ENCODE assay signal across 8 cellular contexts in the genomic region with DNA sequence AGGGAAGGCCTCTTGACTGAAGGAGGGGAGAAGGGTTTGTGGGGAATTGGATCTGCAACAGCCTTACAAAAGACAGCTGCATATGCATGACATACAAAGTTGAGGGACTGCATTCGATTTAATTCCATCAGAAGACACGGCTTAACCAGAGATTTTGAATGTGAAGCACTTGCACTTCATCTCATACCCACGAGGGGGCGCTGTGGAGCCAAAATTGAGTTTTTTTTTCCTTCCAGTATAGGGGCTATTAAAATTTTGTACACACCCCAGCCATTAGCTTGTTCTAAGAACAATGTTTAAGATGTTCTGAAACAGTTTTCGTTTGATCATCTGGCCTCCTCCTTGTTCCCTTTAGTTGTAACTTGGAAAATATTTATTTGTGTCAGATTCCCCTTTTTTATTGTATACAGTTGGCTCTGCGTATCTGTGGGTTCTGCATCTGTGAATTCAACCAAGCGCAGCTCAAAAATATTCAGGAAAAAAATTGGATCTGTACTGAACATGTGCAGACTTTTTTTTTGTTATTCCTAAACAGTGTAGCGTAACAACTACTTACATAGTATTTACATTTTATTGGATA. TPM values are rescaled to one million over a fixed set of nuclear protein-coding genes. Genes with fewer than 3 reads are reported as not detected.
DNase-seq lines count a peak whose midpoint lies in the region; ATAC-seq, FAIRE-seq and TF ChIP-seq lines count a peak whose summit lies in the region.

No MANE protein-coding gene starts in this region.

- peaks cover 8% of the 10 kb centered on the region for H3K36me3 Mint-ChIP-seq in activated CD4-positive, alpha-beta T cell treated with anti-CD3 and anti-CD28 coated beads for 36 hours (ENCODE audit: low read depth)

- no peaks in the 10 kb centered on the region for H3K9me3 ChIP-seq in colonic mucosa
- H3K9me3 ChIP-seq in HepG2 (ENCODE audit: low read length): no peaks in the 10 kb centered on the region

- TF ChIP-seq POLR2A in HepG2 (IDR thresholded peaks at IDR 0.05; ENCODE audit: insufficient read depth in 1 of 2, low read depth in 2 of 2, low read length in 2 of 2): no peak

- H3K4me1 Mint-ChIP-seq in activated CD4-positive, alpha-beta T cell treated with anti-CD3 and anti-CD28 coated beads for 36 hours: peaks cover 32% of the 10 kb centered on the region

- H3K4me1 ChIP-seq in colonic mucosa: no peaks in the 10 kb centered on the region
- H3K4me1 ChIP-seq in HepG2 (ENCODE audit: insufficient read depth, low read length): peaks cover 22% of the 10 kb centered on the region

- H3K9ac ChIP-seq in colonic mucosa (ENCODE audit: low read depth in 2 of 2, low read length in 2 of 2): peak overlapping the region in 1 of 2 donors; percentile 89
- peak overlapping the region; percentile 88 for H3K9ac ChIP-seq in HepG2 (ENCODE audit: insufficient read depth, low read depth, low read length)

- H3K27ac ChIP-seq in colonic mucosa (peak overlapping the region; percentile 93), HepG2 (ENCODE audit: extremely low read length, insufficient read depth, low read length) (peak overlapping the region; percentile 88)

- peak overlapping the region; percentile 96 for H3K4me2 ChIP-seq in HepG2 (ENCODE audit: low read depth, low read length)

- 0 out of 2 replicates have a peak, but pooled peaks have one; percentile 7 for TF ChIP-seq RAD21 in HepG2 (CRISPR knock-in tag; IDR thresholded peaks at IDR 0.05)

- intact Hi-C loops in Right ventricle myocardium inferior (cut with DNase I): loop anchor here (2.0 to 10.0 kb wide), 2 partner anchors 195 to 363 kb away; partner anchors contain the start of gene RFC5
- intact Hi-C loops in cardiac septum (cut with DNase I): loop anchor here (5.0 to 10.0 kb wide), 3 partner anchors 241 to 503 kb away; partner anchors contain the start of genes PEBP1 and RFC5
- intact Hi-C loops in activated CD4-positive, alpha-beta T cell treated with anti-CD3 and anti-CD28 coated beads for 36 hours (cut with DNase I, micrococcal nuclease): loop anchor here (2.0 to 10.0 kb wide), 9 partner anchors 211 to 1739 kb away; partner anchors contain the start of genes WSB2 (in 2 of the 2), BICDL1 (in 1 of the 2), KSR2 (in 1 of the 2) and PEBP1 (in 1 of the 2)
- intact Hi-C loops in colonic mucosa (cut with DNase I): loop anchor here (2.0 to 5.0 kb wide), 2 partner anchors 195 to 256 kb away; no protein-coding TSS in a partner anchor
- intact Hi-C loops in HepG2 (cut with micrococcal nuclease; ENCODE audit: unreplicated experiment): no loop called here

- peak; percentile 78 for DNase-seq in Right ventricle myocardium inferior (ENCODE audit: missing footprints)
- DNase-seq in cardiac septum (ENCODE audit: low spot score): no peak
- DNase-seq in NCI-H2227 treated with DMSO at 0.1 percent for 48 hours (lab: John Stamatoyannopoulos, UW): peak; percentile 74
- DNase-seq in activated CD4-positive, alpha-beta T cell treated with anti-CD3 and anti-CD28 coated beads for 36 hours: peak; percentile 83
- DNase-seq in colonic mucosa: peak; percentile 76
- peak; percentile 36 for DNase-seq in HepG2 (ENCODE audit: low spot score)
- DNase-seq in stimulated activated CD4-positive, alpha-beta T cell treated with anti-CD3 and anti-CD28 coated beads, Interleukin-4, amount 100 ng/mL, for 24 hours: peak; percentile 78

- POLR2A ChIA-PET in activated CD4-positive, alpha-beta T cell treated with anti-CD3 and anti-CD28 coated beads for 36 hours (lab: Charles Lee): interaction anchor here (0.6 kb wide), 1 partner anchor 361 kb away, joined by 3 read pairs; no protein-coding TSS in a partner anchor
- POLR2A ChIA-PET in HepG2 (lab: Yijun Ruan, JAX): no interaction called here

- in situ Hi-C loops in HepG2 (cut with HindIII; ENCODE audit: extremely low pct_ligation_motif_present, low pct_unique_long_range_greater_than_20kb): no loop called here

- TF ChIP-seq CTCF in colonic mucosa (IDR thresholded peaks at IDR 0.05) (peak; percentile 99), HepG2 (CRISPR knock-in tag; IDR thresholded peaks at IDR 0.05) (peak; percentile 76)

- H3K27me3 ChIP-seq in colonic mucosa (no peaks in the 10 kb centered on the region), HepG2 (ENCODE audit: control insufficient read depth in 1 of 2, insufficient read depth in 2 of 2, low read length in 2 of 2) (no peaks in the 10 kb centered on the region; a peak in 1 of 5 replicates)

- CTCF ChIA-PET in activated CD4-positive, alpha-beta T cell treated with anti-CD3 and anti-CD28 coated beads for 36 hours (lab: Charles Lee): interaction anchor here (0.6 to 6.4 kb wide), 26 partner anchors 10 to 521 kb away, joined by 3 to 102 read pairs (median 5); partner anchors contain the start of genes PEBP1 and RFC5
- CTCF ChIA-PET in HepG2 (lab: Yijun Ruan, JAX; ENCODE audit: low intra/inter-chr PET ratio, low total read pairs): interaction anchor here (0.6 to 1.4 kb wide), 3 partner anchors 160 to 257 kb away, joined by 3 to 6 read pairs (median 3); no protein-coding TSS in a partner anchor

- no peaks in the 10 kb centered on the region for H3K27me3 Mint-ChIP-seq in activated CD4-positive, alpha-beta T cell treated with anti-CD3 and anti-CD28 coated beads for 36 hours

- BruUV-seq in HepG2 (replicated peaks; lab: Mats Ljungman, UMichigan): no TSS peak

- H3K4me3 ChIP-seq in colonic mucosa (peak overlapping the region; percentile 98), HepG2 (replicated peaks in 1 of 3; ENCODE audit: insufficient read depth in 1 of 3, low read depth in 2 of 3, low read length in 3 of 3) (peak overlapping the region; percentile 74 to 92 (median 86))

- ATAC-seq in Right ventricle myocardium inferior: no peak
- ATAC-seq in activated CD4-positive, alpha-beta T cell treated with anti-CD3 and anti-CD28 coated beads for 36 hours: no peak
- no peak for ATAC-seq in HepG2
- no peak for ATAC-seq in GM19467 (IDR thresholded peaks at IDR 0.05; ENCODE audit: unreplicated experiment)

- FAIRE-seq in HepG2 (lab: Jason Lieb, UNC): peak; percentile 79

- TF ChIP-seq EP300 in HepG2 (IDR thresholded peaks at IDR 0.05; ENCODE audit: low read depth in 2 of 2, low read length in 2 of 2) (no peak), HepG2 (CRISPR knock-in tag; IDR thresholded peaks at IDR 0.05; ENCODE audit: borderline replicate concordance) (no peak)

- peak overlapping the region; percentile 92 for H3K27ac Mint-ChIP-seq in activated CD4-positive, alpha-beta T cell treated with anti-CD3 and anti-CD28 coated beads for 36 hours

- peak overlapping the region; percentile 63 for H2AFZ ChIP-seq in HepG2 (ENCODE audit: low read length)

- WGBS in HepG2 (ENCODE audit: low lambda C conversion rate): 39% methylated on average over 8 of the region's 8 CpGs

- peaks cover 6% of the 10 kb centered on the region for H3K36me3 ChIP-seq in colonic mucosa
- H3K36me3 ChIP-seq in HepG2 (replicated peaks in 1 of 2; ENCODE audit: control insufficient read depth in 1 of 2, insufficient read depth in 2 of 2, low read length in 2 of 2): peaks cover 10 to 18% of the 10 kb centered on the region in 2 experiments; a peak in 4 of 5 replicates

- H3K4me3 Mint-ChIP-seq in activated CD4-positive, alpha-beta T cell treated with anti-CD3 and anti-CD28 coated beads for 36 hours: peak overlapping the region; percentile 92

- no peaks in the 10 kb centered on the region for H3K9me3 Mint-ChIP-seq in activated CD4-positive, alpha-beta T cell treated with anti-CD3 and anti-CD28 coated beads for 36 hours (ENCODE audit: low read depth)

- H3K79me2 ChIP-seq in HepG2 (ENCODE audit: insufficient read depth, low read length): peaks cover 24% of the 10 kb centered on the region

- H4K20me1 ChIP-seq in HepG2 (ENCODE audit: insufficient read depth, low read length): peaks cover 8% of the 10 kb centered on the region; the same call in 1 of the 2 replicates

RNA-seq across cellular contexts. Expression of gene SUDS3, which starts 1.6 kb away (rescaled TPM):
- total RNA-seq in Right ventricle myocardium inferior: 18.4 TPM
- total RNA-seq in cardiac septum: 25.4 TPM
- total RNA-seq in activated CD4-positive, alpha-beta T cell treated with anti-CD3 and anti-CD28 coated beads for 36 hours: 10 to 100 TPM; 18.7 to 19.1 TPM
- 10 to 100 TPM; 42.0 to 51.8 TPM for total RNA-seq in colonic mucosa
- total RNA-seq in HepG2 (2016; rRNA removed; fragmentation: Illumina TruSeq; extraction: Trizol): 33.1 and 37.8 TPM in 2 replicates
- 4.5 and 5.5 TPM in 2 replicates for total RNA-seq in HepG2 (2016; cell fraction: cytosol; rRNA removed; fragmentation: Illumina TruSeq; extraction: Trizol; ENCODE audit: low read depth)
- 32.2 and 39.3 TPM in 2 replicates for total RNA-seq in HepG2 (2016; cell fraction: insoluble cytoplasmic fraction; rRNA removed; fragmentation: Illumina TruSeq; extraction: Trizol)
- 14.7 and 16.1 TPM in 2 replicates for total RNA-seq in HepG2 (2016; cell fraction: membrane; rRNA removed; fragmentation: Illumina TruSeq; extraction: Trizol)
- total RNA-seq in HepG2 (2016; cell fraction: nucleus; rRNA removed; fragmentation: Illumina TruSeq; extraction: Trizol): 27.5 and 30.8 TPM in 2 replicates
- 17.7 and 20.2 TPM in 2 replicates for polyA plus RNA-seq in HepG2 (2011; rRNA removed)
- polyA plus RNA-seq in HepG2 (2011; cell fraction: cytosol; rRNA removed): 8.1 and 11.4 TPM in 2 replicates
- polyA plus RNA-seq in HepG2 (2011; cell fraction: nucleus; rRNA removed): 25.3 and 28.4 TPM in 2 replicates
- polyA plus RNA-seq in HepG2 (2012): 12.1 and 13.1 TPM in 2 replicates
- polyA plus RNA-seq in HepG2 (2016; cell fraction: cytosol; fragmentation: Illumina TruSeq; extraction: Trizol; ENCODE audit: low read depth): 3.0 and 3.4 TPM in 2 replicates
- 29.2 and 31.0 TPM in 2 replicates for polyA plus RNA-seq in HepG2 (2016; cell fraction: insoluble cytoplasmic fraction; fragmentation: Illumina TruSeq; extraction: Trizol; ENCODE audit: low read depth)
- polyA plus RNA-seq in HepG2 (2016; cell fraction: membrane; fragmentation: Illumina TruSeq; extraction: Trizol; ENCODE audit: low read depth): 7.8 and 8.6 TPM in 2 replicates
- polyA plus RNA-seq in HepG2 (2016; cell fraction: nucleus; fragmentation: Illumina TruSeq; extraction: Trizol; ENCODE audit: insufficient read depth, low read depth): 37.3 and 40.5 TPM in 2 replicates
- polyA minus RNA-seq in HepG2 (2011; rRNA and poly(A)+ RNA removed; ENCODE audit: low replicate concordance): 19.1 and 23.0 TPM in 2 replicates
- 10.3 and 12.4 TPM in 2 replicates for polyA minus RNA-seq in HepG2 (2011; cell fraction: cytosol; rRNA and poly(A)+ RNA removed)
- polyA minus RNA-seq in HepG2 (2011; cell fraction: nucleus; rRNA and poly(A)+ RNA removed): 28.8 and 31.8 TPM in 2 replicates

RNA-seq across cellular contexts. Expression of gene TAOK3, which starts 5.3 kb away (rescaled TPM):
- total RNA-seq in Right ventricle myocardium inferior (20.3 TPM), cardiac septum (21.7 TPM), colonic mucosa (10 to 100 TPM; 39.5 to 50.5 TPM), HepG2 (2016; rRNA removed; fragmentation: Illumina TruSeq; extraction: Trizol) (12.3 and 16.5 TPM in 2 replicates)
- 10 to 100 TPM; 49.4 to 51.1 TPM for total RNA-seq in activated CD4-positive, alpha-beta T cell treated with anti-CD3 and anti-CD28 coated beads for 36 hours
- 2.5 and 3.7 TPM in 2 replicates for total RNA-seq in HepG2 (2016; cell fraction: cytosol; rRNA removed; fragmentation: Illumina TruSeq; extraction: Trizol; ENCODE audit: low read depth)
- 10.0 and 19.2 TPM in 2 replicates for total RNA-seq in HepG2 (2016; cell fraction: insoluble cytoplasmic fraction; rRNA removed; fragmentation: Illumina TruSeq; extraction: Trizol)
- total RNA-seq in HepG2 (2016; cell fraction: membrane; rRNA removed; fragmentation: Illumina TruSeq; extraction: Trizol): 6.8 and 6.9 TPM in 2 replicates
- total RNA-seq in HepG2 (2016; cell fraction: nucleus; rRNA removed; fragmentation: Illumina TruSeq; extraction: Trizol): 14.9 and 15.7 TPM in 2 replicates
- polyA plus RNA-seq in HepG2 (2011; rRNA removed): 8.5 and 10.4 TPM in 2 replicates
- 5.9 and 11.1 TPM in 2 replicates for polyA plus RNA-seq in HepG2 (2011; cell fraction: cytosol; rRNA removed)
- polyA plus RNA-seq in HepG2 (2011; cell fraction: nucleus; rRNA removed): 11.8 and 13.6 TPM in 2 replicates
- 9.5 and 10.2 TPM in 2 replicates for polyA plus RNA-seq in HepG2 (2012)
- 0.64 and 0.66 TPM in 2 replicates for polyA plus RNA-seq in HepG2 (2016; cell fraction: cytosol; fragmentation: Illumina TruSeq; extraction: Trizol; ENCODE audit: low read depth)
- 19.3 and 19.4 TPM in 2 replicates for polyA plus RNA-seq in HepG2 (2016; cell fraction: insoluble cytoplasmic fraction; fragmentation: Illumina TruSeq; extraction: Trizol; ENCODE audit: low read depth)
- polyA plus RNA-seq in HepG2 (2016; cell fraction: membrane; fragmentation: Illumina TruSeq; extraction: Trizol; ENCODE audit: low read depth): 2.8 and 3.6 TPM in 2 replicates
- polyA plus RNA-seq in HepG2 (2016; cell fraction: nucleus; fragmentation: Illumina TruSeq; extraction: Trizol; ENCODE audit: insufficient read depth, low read depth): 16.3 and 22.1 TPM in 2 replicates
- polyA minus RNA-seq in HepG2 (2011; rRNA and poly(A)+ RNA removed; ENCODE audit: low replicate concordance): 20.1 and 23.9 TPM in 2 replicates
- 6.3 and 9.3 TPM in 2 replicates for polyA minus RNA-seq in HepG2 (2011; cell fraction: cytosol; rRNA and poly(A)+ RNA removed)
- 22.1 and 24.2 TPM in 2 replicates for polyA minus RNA-seq in HepG2 (2011; cell fraction: nucleus; rRNA and poly(A)+ RNA removed)
